ENCODE assay signal across 8 cellular contexts in the genomic region with DNA sequence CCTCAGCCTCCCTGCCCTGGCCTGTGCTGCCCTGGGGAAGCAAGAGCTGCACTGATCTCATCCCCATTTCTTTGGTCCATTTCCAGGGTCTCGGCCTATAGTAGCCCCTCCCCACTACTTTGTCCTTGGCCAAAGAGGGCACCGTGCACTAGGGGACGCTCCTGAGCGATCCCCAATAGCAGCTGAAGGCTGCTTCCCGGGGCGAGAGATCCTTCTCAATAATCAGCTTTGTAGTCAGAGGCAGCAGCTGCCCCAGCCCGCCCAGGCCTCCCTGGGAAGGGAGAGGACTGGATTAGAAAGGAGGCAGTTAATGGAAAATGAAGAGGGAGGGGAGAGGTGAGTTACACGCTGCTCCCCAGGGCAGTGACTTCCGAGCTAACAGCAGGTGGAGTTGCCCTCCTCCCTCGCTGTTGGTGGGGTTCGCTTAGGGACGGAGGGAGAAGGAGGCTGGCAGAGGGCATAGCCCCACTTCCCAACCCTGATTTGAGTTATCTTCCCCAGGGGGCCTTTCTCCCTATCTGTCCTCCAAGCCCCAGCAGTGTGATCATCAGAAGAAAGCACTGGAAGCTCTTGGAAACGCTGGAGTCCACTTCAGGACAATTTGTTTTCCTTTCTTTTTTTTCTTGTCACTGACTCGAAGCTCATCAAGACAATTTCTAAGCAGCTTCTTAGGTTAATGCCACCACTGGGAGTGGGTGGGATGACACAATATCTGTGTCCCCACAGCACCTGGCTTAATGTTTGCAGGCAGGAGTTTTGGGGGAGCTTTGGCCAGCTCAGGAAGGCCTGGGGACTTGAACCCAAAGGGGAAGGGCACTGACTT. TPM values are rescaled to one million over a fixed set of nuclear protein-coding genes. Genes with fewer than 3 reads are reported as not detected.
DNase-seq lines count a peak whose midpoint lies in the region; ATAC-seq and TF ChIP-seq lines count a peak whose summit lies in the region.

No MANE protein-coding gene starts in this region.

- H3K4me3 Mint-ChIP-seq in WTC11: peak overlapping the region; percentile 74

- H3K27ac ChIP-seq in heart right ventricle: peak overlapping the region; percentile 89 to 98 (median 94)
- H3K27ac ChIP-seq in psoas muscle: peak overlapping the region; percentile 85

- H3K27ac Mint-ChIP-seq in WTC11: no peak overlapping the region

- H3K4me1 ChIP-seq in heart right ventricle (peaks cover 9 to 84% (median 58%) of the 10 kb centered on the region in 9 donors), psoas muscle (peaks cover 34% of the 10 kb centered on the region)

- H3K27me3 ChIP-seq in heart right ventricle (no peaks in the 10 kb centered on the region), psoas muscle (ENCODE audit: insufficient read depth in 3 of 3, low read length in 2 of 3) (no peaks in the 10 kb centered on the region)

- H3K36me3 ChIP-seq in heart right ventricle (peaks cover 0 to 30% (median 0%) of the 10 kb centered on the region in 9 donors), psoas muscle (ENCODE audit: insufficient read depth in 1 of 2, low read depth in 1 of 2) (peaks cover 0 to 7% of the 10 kb centered on the region in 2 donors)

- intact Hi-C loops in heart right ventricle (cut with DNase I) (loop anchor here in 3 of 10 donors (2.0 to 5.0 kb wide), 2 partner anchors 19 to 36 kb away; no protein-coding TSS in a partner anchor), psoas muscle (cut with DNase I) (no loop called here), posterior vena cava (cut with DNase I) (no loop called here)

- POLR2A ChIA-PET in WTC11 (lab: Charles Lee): interaction anchor here (0.6 to 1.1 kb wide), 3 partner anchors 37 to 261 kb away, joined by 3 to 5 read pairs (median 5); no protein-coding TSS in a partner anchor

- H3K9me3 ChIP-seq in heart right ventricle (no peaks in the 10 kb centered on the region), psoas muscle (no peaks in the 10 kb centered on the region)

- H3K4me3 ChIP-seq in heart right ventricle (peak overlapping the region in 9 of 10 donors; percentile 59 to 85 (median 79)), psoas muscle (peak overlapping the region; percentile 73)

- DNase-seq in ELF-1 (ENCODE audit: low read depth, low spot score) (peak; percentile 85), WTC11 (ENCODE audit: low spot score) (peak; percentile 84), heart right ventricle (no peak), psoas muscle (peak; percentile 35 to 64), NCI-H146 treated with DMSO at 0.1 percent for 48 hours (lab: John Stamatoyannopoulos, UW; ENCODE audit: unreplicated experiment) (no peak), posterior vena cava (ENCODE audit: low spot score) (no peak)
- DNase-seq in effector CD4-positive, alpha-beta T cell: no peak

- no peaks in the 10 kb centered on the region for H3K9me3 Mint-ChIP-seq in WTC11

- H3K27me3 Mint-ChIP-seq in WTC11 (ENCODE audit: low read depth): peaks cover 15% of the 10 kb centered on the region

- H3K36me3 Mint-ChIP-seq in WTC11: peaks cover 3% of the 10 kb centered on the region; the same call in 1 of the 2 replicates

- TF ChIP-seq CTCF in WTC11 (IDR thresholded peaks at IDR 0.05) (peak; percentile 37; the same call in 1 of the 2 replicates), heart right ventricle (IDR thresholded peaks at IDR 0.05) (peak in 8 of 9 donors; percentile 6 to 61 (median 50)), psoas muscle (IDR thresholded peaks at IDR 0.05) (peak; percentile 27)

- ATAC-seq in WTC11: peak; percentile 86
- peak in 7 of 8 donors; percentile 4 to 28 (median 21) for ATAC-seq in heart right ventricle
- ATAC-seq in psoas muscle: peak in 3 of 4 donors; percentile 22 to 32 (median 28)
- ATAC-seq in GM19467 (IDR thresholded peaks at IDR 0.05; ENCODE audit: unreplicated experiment): no peak

- peaks cover 34% of the 10 kb centered on the region for H3K4me1 Mint-ChIP-seq in WTC11

- CTCF ChIA-PET in WTC11 (lab: Charles Lee): interaction anchor here (0.6 to 4.2 kb wide), 45 partner anchors 9 to 585 kb away, joined by 3 to 52 read pairs (median 4); a partner anchor contains a TSS

- WGBS in heart right ventricle, 2 donors: 28 to 30% methylated on average over 14 of the region's 14 CpGs
- WGBS in psoas muscle, 3 donors: 31 to 40% (median 39%) methylated on average over 12 to 14 of the region's 14 CpGs

TF ChIP-seq in WTC11, 78 proteins besides CTCF, POLR2A, EP300 and RAD21:
- TF ChIP-seq NFE2L1 (CRISPR knock-in tag; IDR thresholded peaks at IDR 0.05): no peak
- 0 out of 2 replicates have a peak, but pooled peaks have one; percentile 39 for TF ChIP-seq ZNF138 (CRISPR knock-in tag; conservative IDR thresholded peaks at IDR 0.05)
TF ChIP-seq in WTC11: peak in this region for 1.

RNA-seq across cellular contexts. Expression of a gene that starts 2.6 kb away (rescaled TPM):
- 46.5 to 53.7 TPM (median 48.2 TPM) in 3 replicates for total RNA-seq in WTC11 (2021)
- 100 to 1,000 TPM; 298 to 586 (median 488) TPM for total RNA-seq in heart right ventricle
- polyA plus RNA-seq in heart right ventricle: 100 to 1,000 TPM; 121 to 199 TPM
- 10 to 100 TPM; 40.8 to 75.1 (median 52.0) TPM for total RNA-seq in psoas muscle
- polyA plus RNA-seq in psoas muscle: 10 to 100 TPM; 34.6 to 43.2 (median 37.6) TPM
- 100 to 1,000 TPM; 343 to 428 TPM for total RNA-seq in posterior vena cava

RNA-seq across cellular contexts. Expression of a gene that starts 18.2 kb away (rescaled TPM):
- total RNA-seq in WTC11 (2021) (20.3 to 23.8 TPM (median 21.6 TPM) in 3 replicates), heart right ventricle (10 to 100 TPM; 34.6 to 79.3 (median 43.2) TPM), psoas muscle (10 to 100 TPM; 30.8 to 61.9 (median 53.6) TPM), posterior vena cava (10 to 100 TPM; 32.1 to 43.0 TPM)
- polyA plus RNA-seq in heart right ventricle (10 to 100 TPM; 36.1 to 56.5 TPM), psoas muscle (10 to 100 TPM; 32.3 to 81.9 (median 51.6) TPM)

RNA-seq across cellular contexts. Expression of a gene that starts 18.4 kb away (rescaled TPM):
- 43.3 to 48.5 TPM (median 48.3 TPM) in 3 replicates for total RNA-seq in WTC11 (2021)
- 10 to 100 TPM; 18.0 to 29.9 (median 24.7) TPM for total RNA-seq in heart right ventricle
- 10 to 100 TPM; 24.5 to 41.8 TPM for polyA plus RNA-seq in heart right ventricle
- 10 to 100 TPM; 19.0 to 27.0 (median 24.3) TPM for total RNA-seq in psoas muscle
- polyA plus RNA-seq in psoas muscle: 10 to 100 TPM; 30.8 to 54.0 (median 36.5) TPM
- 10 to 100 TPM; 23.3 to 25.6 TPM for total RNA-seq in posterior vena cava

RNA-seq across cellular contexts. Expression of a gene that starts 28.9 kb away (rescaled TPM):
- total RNA-seq in WTC11 (2021) (355 to 410 TPM (median 407 TPM) in 3 replicates), heart right ventricle (100 to 1,000 TPM in 1 of 10 donors, 10 to 100 TPM in 9; 58.8 to 103 (median 76.3) TPM), psoas muscle (100 to 1,000 TPM in 2 of 4 donors, 10 to 100 TPM in 2; 57.9 to 128 (median 90.6) TPM), posterior vena cava (100 to 1,000 TPM; 120 to 133 TPM)
- polyA plus RNA-seq in heart right ventricle (100 to 1,000 TPM in 1 of 2 donors, 10 to 100 TPM in 1; 93.4 to 109 TPM), psoas muscle (100 to 1,000 TPM in 2 of 3 donors, 10 to 100 TPM in 1; 81.9 to 135 (median 118) TPM)

RNA-seq across cellular contexts. Expression of a gene that starts 29.7 kb away (rescaled TPM):
- 16.6 to 26.4 TPM (median 24.1 TPM) in 3 replicates for total RNA-seq in WTC11 (2021)
- 10 to 100 TPM; 25.1 to 34.4 (median 29.6) TPM for total RNA-seq in heart right ventricle
- 10 to 100 TPM in 1 of 2 donors, 1 to 10 TPM in 1; 9.2 to 23.2 TPM for polyA plus RNA-seq in heart right ventricle
- 10 to 100 TPM; 18.7 to 26.5 (median 22.0) TPM for total RNA-seq in psoas muscle
- 10 to 100 TPM; 10.1 to 27.4 (median 10.3) TPM for polyA plus RNA-seq in psoas muscle
- 10 to 100 TPM; 20.7 to 24.0 TPM for total RNA-seq in posterior vena cava

Comparison
In these comparisons a context has a peak if more than half of its experiments do, and no peak if none do; other contexts are left out.
1. DNase-seq: peak in ELF-1 (single experiment), WTC11 (single experiment) and psoas muscle (2 of 2); none in heart right ventricle (0 of 2), effector CD4-positive, alpha-beta T cell (single experiment), NCI-H146 treated with DMSO at 0.1 percent for 48 hours (single experiment) and posterior vena cava (single experiment).
2. Peak in every context shown above with its lines, with median percentiles within 50 percentile points of each other: CTCF ChIP-seq.